17 cellular contexts compared by ENCODE assay signal in genomic region chr3:195031574-195032003, GRCh38.
DNase-seq lines count a peak whose midpoint lies in the region; ATAC-seq and TF ChIP-seq lines count a peak whose summit lies in the region.
"Had no signal": no experiment of that assay in that cellular context is flagged by ENCODE, and none has a peak within 500 bp of the region (broad histone marks: within the 10 kb centered on the region; RNA-seq: fewer than 3 reads in every experiment).

No MANE protein-coding gene starts in this region.

- in situ Hi-C loops in mammary epithelial cell (cut with MboI; ENCODE audit: low sequenced_read_pairs in 2 of 2), result no loop called here

- CTCF ChIA-PET in mammary epithelial cell (lab: Charles Lee; ENCODE audit: low non-redundant PET), result interaction anchor here (0.6 to 1.0 kb wide), 3 partner anchors 80 to 349 kb away, joined by 3 to 6 read pairs (median 5); no protein-coding TSS in a partner anchor
- CTCF ChIA-PET in SK-N-SH (lab: Yijun Ruan, JAX), result interaction anchor here (1.2 to 1.3 kb wide), 2 partner anchors 74 to 349 kb away, joined by 3 to 4 read pairs; no protein-coding TSS in a partner anchor

- no peaks in the 10 kb centered on the region for H3K27me3 ChIP-seq in mammary epithelial cell (ENCODE audit: insufficient read depth, low read length)
- H3K27me3 ChIP-seq in lower lobe of right lung (ENCODE audit: low read depth), result peaks cover 3% of the 10 kb centered on the region
- peaks cover 0 to 8% (median 4%) of the 10 kb centered on the region in 5 donors for H3K27me3 ChIP-seq in subcutaneous abdominal adipose tissue (ENCODE audit: control insufficient read depth in 5 of 5, insufficient read depth in 4 of 5, low read length in 5 of 5)
- H3K27me3 ChIP-seq in SK-N-SH (ENCODE audit: insufficient read depth), result no peaks in the 10 kb centered on the region
- H3K27me3 ChIP-seq: testis had no signal

- H3K9ac ChIP-seq in mammary epithelial cell (ENCODE audit: insufficient read depth, low read length) (no peak overlapping the region), subcutaneous abdominal adipose tissue (ENCODE audit: low read length in 5 of 5) (peak overlapping the region in 1 of 5 donors; percentile 57), SK-N-SH (no peak overlapping the region)

- dilution Hi-C loops in mammary epithelial cell (cut with HindIII; ENCODE audit: low sequenced_read_pairs), result no loop called here

- peak; percentile 41 for DNase-seq in NCI-H748 (lab: John Stamatoyannopoulos, UW; ENCODE audit: unreplicated experiment)
- DNase-seq in NCI-H748 treated with DMSO at 0.1 percent for 48 hours (lab: John Stamatoyannopoulos, UW), result no peak
- no peak for DNase-seq in mammary epithelial cell
- no peak for DNase-seq in lower lobe of right lung
- no peak for DNase-seq in NOMO-1 treated with DMSO at 0.1 percent for 48 hours (lab: John Stamatoyannopoulos, UW; ENCODE audit: unreplicated experiment)
- DNase-seq in SK-N-SH, result no peak
- no peak for DNase-seq in DMS114 treated with DMSO at 0.1 percent for 48 hours (lab: John Stamatoyannopoulos, UW; ENCODE audit: unreplicated experiment)
- DNase-seq: activated CD4-positive, alpha-beta T cell treated with anti-CD3 and anti-CD28 coated beads for 36 hours; activated naive CD8-positive, alpha-beta T cell treated with anti-CD3 and anti-CD28 coated beads for 36 hours; activated T-cell treated with anti-CD3 and anti-CD28 coated beads, Interleukin-2, amount 50 U/mL, for 1 hour; CD8-positive, alpha-beta T cell; HFFc6; NCI-H1436 treated with DMSO at 0.1 percent for 48 hours; NCI-H524 treated with DMSO at 0.1 percent for 48 hours; testis had no signal

- H3F3A ChIP-seq in SK-N-SH (replicated peaks; ENCODE audit: insufficient read depth), result no peaks in the 10 kb centered on the region

- no peaks in the 10 kb centered on the region for H3K9me3 ChIP-seq in mammary epithelial cell (replicated peaks; ENCODE audit: insufficient read depth, low read length)
- no peaks in the 10 kb centered on the region for H3K9me3 ChIP-seq in lower lobe of right lung
- H3K9me3 ChIP-seq in subcutaneous abdominal adipose tissue (ENCODE audit: control insufficient read depth in 5 of 5, low read length in 5 of 5), result peaks cover 0 to 3% (median 0%) of the 10 kb centered on the region in 5 donors
- H3K9me3 ChIP-seq in SK-N-SH, result no peaks in the 10 kb centered on the region
- H3K9me3 ChIP-seq: gastroesophageal sphincter, testis had no signal

- no peak for TF ChIP-seq EP300 in SK-N-SH (IDR thresholded peaks at IDR 0.05; ENCODE audit: borderline replicate concordance in 1 of 2, low read depth in 1 of 2, low read length in 1 of 2)

- H4K20me1 ChIP-seq in mammary epithelial cell (ENCODE audit: insufficient read depth, low read length), result no peaks in the 10 kb centered on the region
- H4K20me1 ChIP-seq in SK-N-SH (ENCODE audit: insufficient read depth), result no peaks in the 10 kb centered on the region

- no TSS peak for BruUV-seq in mammary epithelial cell (replicated peaks; lab: Mats Ljungman, UMichigan)

- H3K4me1 ChIP-seq in mammary epithelial cell (ENCODE audit: insufficient read depth, low read length) (peaks cover 20% of the 10 kb centered on the region), lower lobe of right lung (peaks cover 22% of the 10 kb centered on the region), subcutaneous abdominal adipose tissue (ENCODE audit: control insufficient read depth in 5 of 5, insufficient read depth in 5 of 5, low read length in 5 of 5) (peaks cover 0 to 36% (median 0%) of the 10 kb centered on the region in 5 donors), SK-N-SH (ENCODE audit: control insufficient read depth in 1 of 2, insufficient read depth in 2 of 2, low read depth in 1 of 2, low read length in 1 of 2) (peaks cover 10 to 13% of the 10 kb centered on the region in 2 experiments; a peak in 2 of 4 replicates)
- H3K4me1 ChIP-seq: gastroesophageal sphincter, testis had no signal

- 97% methylated on average over 3 of the region's 5 CpGs for WGBS in mammary epithelial cell (ENCODE audit: low coverage, missing lambda C conversion rate)
- 94% methylated on average over 3 of the region's 5 CpGs for WGBS in SK-N-SH (ENCODE audit: low lambda C conversion rate)

- peak overlapping the region; percentile 72 for H3K27ac ChIP-seq in mammary epithelial cell (ENCODE audit: insufficient read depth, low read depth, low read length)
- peak overlapping the region; percentile 64 for H3K27ac ChIP-seq in lower lobe of right lung
- peak overlapping the region; percentile 81 for H3K27ac ChIP-seq in subcutaneous abdominal adipose tissue (ENCODE audit: low read depth, low read length)
- no peak overlapping the region for H3K27ac ChIP-seq in SK-N-SH (ENCODE audit: low read depth in 2 of 2, low read length in 1 of 2)
- H3K27ac ChIP-seq: testis had no signal

- intact Hi-C loops in mammary epithelial cell (cut with micrococcal nuclease) (no loop called here), lower lobe of right lung (cut with DNase I) (no loop called here)

- no peaks in the 10 kb centered on the region for H3K9me2 ChIP-seq in SK-N-SH

- H3K79me2 ChIP-seq in mammary epithelial cell (ENCODE audit: insufficient read depth, low read length) (no peaks in the 10 kb centered on the region), SK-N-SH (ENCODE audit: insufficient read depth) (no peaks in the 10 kb centered on the region)

- ATAC-seq in lower lobe of right lung, result no peak
- ATAC-seq: activated CD4-positive, alpha-beta T cell treated with anti-CD3 and anti-CD28 coated beads for 36 hours; CD8-positive, alpha-beta T cell had no signal

- H2AFZ ChIP-seq in mammary epithelial cell (ENCODE audit: low read depth, low read length) (peak overlapping the region; percentile 82), SK-N-SH (ENCODE audit: low read depth) (no peak overlapping the region)

- H3K4me2 ChIP-seq in mammary epithelial cell (ENCODE audit: insufficient read depth, low read depth, low read length), result peak overlapping the region; percentile 53
- H3K4me2 ChIP-seq in SK-N-SH, result no peak overlapping the region

- H3K4me3 ChIP-seq in mammary epithelial cell (replicated peaks in 1 of 3; ENCODE audit: insufficient read depth in 1 of 3, low read depth in 2 of 3, low read length in 3 of 3) (no peak overlapping the region), lower lobe of right lung (no peak overlapping the region), subcutaneous abdominal adipose tissue (ENCODE audit: low read depth in 1 of 5, low read length in 5 of 5) (no peak overlapping the region), SK-N-SH (ENCODE audit: low read depth in 2 of 2, low read length in 1 of 2) (no peak overlapping the region)
- H3K4me3 ChIP-seq: gastroesophageal sphincter, testis had no signal

- POLR2A ChIA-PET in SK-N-SH (lab: Yijun Ruan, JAX), result no interaction called here

- H3K36me3 ChIP-seq in mammary epithelial cell (ENCODE audit: insufficient read depth, low read length) (no peaks in the 10 kb centered on the region), lower lobe of right lung (no peaks in the 10 kb centered on the region), subcutaneous abdominal adipose tissue (ENCODE audit: control insufficient read depth in 5 of 5, insufficient read depth in 5 of 5, low read length in 5 of 5) (no peaks in the 10 kb centered on the region), SK-N-SH (replicated peaks in 1 of 2; ENCODE audit: control insufficient read depth in 1 of 2, insufficient read depth in 2 of 2, low read length in 1 of 2) (no peaks in the 10 kb centered on the region)
- H3K36me3 ChIP-seq: gastroesophageal sphincter had no signal

- no peak for TF ChIP-seq CTCF in mammary epithelial cell (conservative IDR thresholded peaks at IDR 0.05 in 1 of 2, IDR thresholded peaks at IDR 0.05 in 1 of 2; ENCODE audit: extremely low read depth in 1 of 2, insufficient read depth in 1 of 2, low read depth in 1 of 2, low read length in 2 of 2)
- TF ChIP-seq CTCF in lower lobe of right lung (IDR thresholded peaks at IDR 0.05), result no peak
- no peak for TF ChIP-seq CTCF in SK-N-SH (IDR thresholded peaks at IDR 0.05)

- no peak for TF ChIP-seq RAD21 in SK-N-SH (IDR thresholded peaks at IDR 0.05; ENCODE audit: low read length)

TF ChIP-seq in SK-N-SH, 30 proteins besides CTCF, POLR2A, EP300 and RAD21:
- no peak for TF ChIP-seq USF2 (IDR thresholded peaks at IDR 0.05; ENCODE audit: borderline replicate concordance, low read depth, low read length)
- no peak for TF ChIP-seq NRF1 (IDR thresholded peaks at IDR 0.05; ENCODE audit: low read depth, low read length)
- no peak for TF ChIP-seq PBX3 (IDR thresholded peaks at IDR 0.05)
- no peak for TF ChIP-seq IRF3 (IDR thresholded peaks at IDR 0.05; ENCODE audit: low read depth, low read length)

Comparison
In these comparisons a context has a peak if more than half of its experiments do, and no peak if none do; other contexts are left out.
1. H3K27ac ChIP-seq: peak in mammary epithelial cell (single experiment), lower lobe of right lung (single experiment) and subcutaneous abdominal adipose tissue (single experiment); none in SK-N-SH (0 of 2).